Comparison of ENCODE assay signal across 19 cellular contexts in genomic region chr13:62525652-62526051, GRCh38.
"Had no signal": no experiment of that assay in that cellular context is flagged by ENCODE, and none has a peak within 500 bp of the region (broad histone marks: within the 10 kb centered on the region; RNA-seq: fewer than 3 reads in every experiment).

No MANE protein-coding gene starts in this region.

- H3K9me3 ChIP-seq: heart right ventricle, neutrophil, spleen, tibial artery, upper lobe of left lung, vagina had no signal

- H3K36me3 ChIP-seq: heart right ventricle, neutrophil, spleen, tibial artery, upper lobe of left lung, vagina had no signal

- ATAC-seq: heart right ventricle; left lobe of liver; naive thymus-derived CD4-positive, alpha-beta T cell; sciatic nerve; stimulated activated memory B cell treated with anti-CD40 and anti-IgM and Interleukin-4, amounts not matched to agents 10 μg/mL and 1 μg/mL and 100 μg/mL, for 72 hours had no signal

- H3K27me3 ChIP-seq: heart right ventricle, neutrophil, spleen, tibial artery, upper lobe of left lung, vagina had no signal

- H3K4me3 ChIP-seq: heart right ventricle, spleen, tibial artery, upper lobe of left lung, vagina had no signal

- DNase-seq: effector CD4-positive, alpha-beta T cell; foreskin melanocyte; heart right ventricle; hypothalamus; islet precursor cell; mammary epithelial cell; naive thymus-derived CD4-positive, alpha-beta T cell; nephron progenitor cell; spleen; stimulated activated CD4-positive, alpha-beta T cell treated with anti-CD3 and anti-CD28 coated beads, Interleukin-15, amount 100 ng/mL, for 24 hours; stimulated activated CD4-positive, alpha-beta T cell treated with anti-CD3 and anti-CD28 coated beads, Interleukin-1b, Interleukin-23, amount 100 ng/mL, for 48 hours; stimulated activated CD4-positive, alpha-beta T cell treated with anti-CD3 and anti-CD28 coated beads, Interleukin-4, amount 100 ng/mL, for 24 hours; tibial artery; upper lobe of left lung had no signal

- H3K4me1 ChIP-seq: heart right ventricle, spleen, tibial artery, upper lobe of left lung, vagina had no signal

- H3K27ac ChIP-seq: heart right ventricle, neutrophil, spleen, tibial artery, upper lobe of left lung, vagina had no signal
